16 cellular contexts compared by ENCODE assay signal in the genomic region with DNA sequence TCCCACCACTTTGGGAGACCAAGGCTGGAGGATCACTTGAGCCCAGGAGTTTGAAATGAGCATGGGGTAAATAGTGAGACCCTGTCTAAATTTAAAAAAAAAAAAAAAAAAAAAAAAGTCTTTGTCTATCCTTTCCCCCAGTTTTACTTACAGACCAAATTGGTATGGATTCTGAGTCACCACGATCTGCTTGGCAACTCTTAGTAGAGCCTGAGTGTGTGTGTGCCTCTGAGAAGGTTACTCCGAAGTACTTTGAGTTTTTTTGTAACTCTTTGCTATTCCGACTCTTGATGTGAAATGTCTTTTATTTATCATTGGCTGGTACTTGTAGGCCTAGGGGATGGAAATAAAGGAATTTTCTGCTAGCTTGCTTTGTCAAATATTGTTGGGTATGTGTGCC.
DNase-seq lines count a peak whose midpoint lies in the region; ATAC-seq, FAIRE-seq and TF ChIP-seq lines count a peak whose summit lies in the region.
"Had no signal": no experiment of that assay in that cellular context is flagged by ENCODE, and none has a peak within 500 bp of the region (broad histone marks: within the 10 kb centered on the region; RNA-seq: fewer than 3 reads in every experiment).

No MANE protein-coding gene starts in this region.

- H4K20me1 ChIP-seq in GM23338 (replicated peaks; ENCODE audit: insufficient read depth) (peaks cover 7% of the 10 kb centered on the region), astrocyte (ENCODE audit: insufficient read depth, low read length) (peaks cover 41% of the 10 kb centered on the region), fibroblast of lung (ENCODE audit: control insufficient read depth, extremely low read depth, insufficient read depth, low read length) (no peaks in the 10 kb centered on the region)

- no peaks in the 10 kb centered on the region for H3K9me2 ChIP-seq in GM23338 (ENCODE audit: insufficient read depth)

- peak overlapping the region; percentile 33; the same call in 1 of the 2 replicates for H3K27ac ChIP-seq in GM23338 (ENCODE audit: low read depth)
- H3K27ac ChIP-seq in astrocyte (ENCODE audit: low read depth, low read length) = no peak overlapping the region
- no peak overlapping the region for H3K27ac ChIP-seq in fibroblast of lung (ENCODE audit: insufficient read depth, low read length)
- H3K27ac ChIP-seq: PC-9 had no signal

- H3K4me3 Mint-ChIP-seq in GM23338 = no peak overlapping the region
- H3K4me3 Mint-ChIP-seq in astrocyte (ENCODE audit: unreplicated experiment) = no peak overlapping the region
- H3K4me3 Mint-ChIP-seq: CD4-positive, alpha-beta T cell had no signal

- no peak for FAIRE-seq in astrocyte (lab: Jason Lieb, UNC)
- FAIRE-seq: D721Med had no signal

- H3K4me3 ChIP-seq in GM23338 (no peak overlapping the region), astrocyte (ENCODE audit: insufficient read depth, low read depth, low read length) (no peak overlapping the region), fibroblast of lung (replicated peaks in 1 of 4; ENCODE audit: control extremely low read depth in 1 of 4, insufficient read depth in 1 of 4, low read depth in 3 of 4, low read length in 4 of 4) (no peak overlapping the region), skeletal muscle cell (ENCODE audit: low read depth, low read length) (no peak overlapping the region)
- H3K4me3 ChIP-seq: PC-9 had no signal

- no peak overlapping the region for H3K9ac ChIP-seq in astrocyte (ENCODE audit: low read length)
- no peak overlapping the region for H3K9ac ChIP-seq in fibroblast of lung (ENCODE audit: insufficient read depth, low read length)

- H2AFZ ChIP-seq in GM23338 (no peak overlapping the region), astrocyte (ENCODE audit: low read depth, low read length) (no peak overlapping the region), fibroblast of lung (ENCODE audit: low read length) (no peak overlapping the region)
- H2AFZ ChIP-seq: PC-9 had no signal

- no peak for TF ChIP-seq CTCF in GM23338 (conservative IDR thresholded peaks at IDR 0.05; ENCODE audit: low read depth in 2 of 2)
- no peak for TF ChIP-seq CTCF in astrocyte (IDR thresholded peaks at IDR 0.05; ENCODE audit: insufficient read depth, low read depth, low read length)
- no peak for TF ChIP-seq CTCF in fibroblast of lung (conservative IDR thresholded peaks at IDR 0.05 in 1 of 2, IDR thresholded peaks at IDR 0.05 in 1 of 2; ENCODE audit: low read depth in 1 of 2, low read length in 2 of 2)

- no peak for ATAC-seq in GM23338
- ATAC-seq in GM21529 (IDR thresholded peaks at IDR 0.05; ENCODE audit: unreplicated experiment) = no peak
- no peak for ATAC-seq in HG02763 (IDR thresholded peaks at IDR 0.05; ENCODE audit: unreplicated experiment)
- ATAC-seq in GM18519 (IDR thresholded peaks at IDR 0.05; ENCODE audit: low FRiP score, unreplicated experiment) = no peak

- H3K27me3 ChIP-seq in GM23338 (ENCODE audit: insufficient read depth) = no peaks in the 10 kb centered on the region
- H3K27me3 ChIP-seq in astrocyte (ENCODE audit: insufficient read depth, low read length) = no peaks in the 10 kb centered on the region
- no peaks in the 10 kb centered on the region for H3K27me3 ChIP-seq in fibroblast of lung (ENCODE audit: control insufficient read depth, insufficient read depth, low read length)

- H3K36me3 Mint-ChIP-seq in GM23338 (ENCODE audit: low read depth) (peaks cover 45% of the 10 kb centered on the region), astrocyte (ENCODE audit: low read depth, unreplicated experiment) (peaks cover 12% of the 10 kb centered on the region)

- H3K4me1 ChIP-seq in GM23338 (ENCODE audit: insufficient read depth) = no peaks in the 10 kb centered on the region
- H3K4me1 ChIP-seq in astrocyte (ENCODE audit: insufficient read depth, low read length) = peaks cover 6% of the 10 kb centered on the region
- no peaks in the 10 kb centered on the region for H3K4me1 ChIP-seq in fibroblast of lung (ENCODE audit: control insufficient read depth, extremely low read depth, insufficient read depth, low read length)

- H3K4me1 Mint-ChIP-seq in GM23338 (peaks cover 9% of the 10 kb centered on the region; the same call in 2 of the 3 replicates), astrocyte (ENCODE audit: low read depth, unreplicated experiment) (peaks cover 11% of the 10 kb centered on the region)

- H3F3A ChIP-seq in GM23338 (replicated peaks; ENCODE audit: low read depth) = 0 out of 2 replicates have a peak, but pooled peaks cover 4% of the 10 kb centered on the region

- peaks cover 8% of the 10 kb centered on the region for H3K27me3 Mint-ChIP-seq in GM23338 (ENCODE audit: insufficient read depth, low read depth, poor library complexity)
- H3K27me3 Mint-ChIP-seq in astrocyte (ENCODE audit: low read depth, unreplicated experiment) = no peaks in the 10 kb centered on the region
- H3K27me3 Mint-ChIP-seq: CD4-positive, alpha-beta T cell had no signal

- H3K27ac Mint-ChIP-seq in GM23338 = no peak overlapping the region
- H3K27ac Mint-ChIP-seq in astrocyte (ENCODE audit: unreplicated experiment) = no peak overlapping the region
- H3K27ac Mint-ChIP-seq: CD4-positive, alpha-beta T cell had no signal

- H3K4me2 ChIP-seq in GM23338 = no peak overlapping the region
- no peak overlapping the region for H3K4me2 ChIP-seq in astrocyte (ENCODE audit: low read length)
- no peak overlapping the region for H3K4me2 ChIP-seq in fibroblast of lung (ENCODE audit: extremely low read depth, insufficient read depth, low read length)
- H3K4me2 ChIP-seq: PC-9 had no signal

- H3K9me3 ChIP-seq in astrocyte (ENCODE audit: insufficient read depth, low read depth, low read length) (no peaks in the 10 kb centered on the region), fibroblast of lung (ENCODE audit: control insufficient read depth, insufficient read depth, low read depth, low read length) (no peaks in the 10 kb centered on the region)

- H3K36me3 ChIP-seq in GM23338 (ENCODE audit: insufficient read depth) (no peaks in the 10 kb centered on the region), astrocyte (ENCODE audit: insufficient read depth, low read length) (peaks cover 12% of the 10 kb centered on the region), fibroblast of lung (ENCODE audit: control insufficient read depth, insufficient read depth, low read length) (no peaks in the 10 kb centered on the region)

- no peak for DNase-seq in GM23338 (ENCODE audit: low spot score)
- DNase-seq in astrocyte (ENCODE audit: low read depth) = peak; percentile 49
- peak; percentile 52 to 60 for DNase-seq in fibroblast of lung (ENCODE audit: low read depth in 2 of 2)
- peak; percentile 5 for DNase-seq in skeletal muscle cell (ENCODE audit: low read depth)
- DNase-seq: CD4-positive, alpha-beta T cell; DND-41; KG1; NCI-H1092 treated with DMSO at 0.1 percent for 48 hours; NCI-H1694; NCI-H345; NCI-H69; PC-9 had no signal

- H3K9me3 Mint-ChIP-seq in GM23338 = no peaks in the 10 kb centered on the region
- H3K9me3 Mint-ChIP-seq in astrocyte (ENCODE audit: unreplicated experiment) = no peaks in the 10 kb centered on the region
- H3K9me3 Mint-ChIP-seq: CD4-positive, alpha-beta T cell had no signal

- H3K79me2 ChIP-seq in GM23338 (replicated peaks; ENCODE audit: insufficient read depth) (peaks cover 31% of the 10 kb centered on the region), astrocyte (ENCODE audit: insufficient read depth, low read length) (peaks cover 44% of the 10 kb centered on the region), fibroblast of lung (ENCODE audit: control insufficient read depth, insufficient read depth, low read length) (no peaks in the 10 kb centered on the region)

TF ChIP-seq in GM23338, 12 proteins besides CTCF, POLR2A, EP300 and RAD21 (continues in another document):
- TF ChIP-seq, protein P1, sequence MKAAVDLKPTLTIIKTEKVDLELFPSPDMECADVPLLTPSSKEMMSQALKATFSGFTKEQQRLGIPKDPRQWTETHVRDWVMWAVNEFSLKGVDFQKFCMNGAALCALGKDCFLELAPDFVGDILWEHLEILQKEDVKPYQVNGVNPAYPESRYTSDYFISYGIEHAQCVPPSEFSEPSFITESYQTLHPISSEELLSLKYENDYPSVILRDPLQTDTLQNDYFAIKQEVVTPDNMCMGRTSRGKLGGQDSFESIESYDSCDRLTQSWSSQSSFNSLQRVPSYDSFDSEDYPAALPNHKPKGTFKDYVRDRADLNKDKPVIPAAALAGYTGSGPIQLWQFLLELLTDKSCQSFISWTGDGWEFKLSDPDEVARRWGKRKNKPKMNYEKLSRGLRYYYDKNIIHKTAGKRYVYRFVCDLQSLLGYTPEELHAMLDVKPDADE (IDR thresholded peaks at IDR 0.05) = no peak
- no peak for TF ChIP-seq CREB1 (CRISPR knock-in tag; IDR thresholded peaks at IDR 0.05; ENCODE audit: low read depth)
- no peak for TF ChIP-seq EZH2 (IDR thresholded peaks at IDR 0.05; ENCODE audit: low read depth, unreplicated experiment)
- TF ChIP-seq, protein P2, sequence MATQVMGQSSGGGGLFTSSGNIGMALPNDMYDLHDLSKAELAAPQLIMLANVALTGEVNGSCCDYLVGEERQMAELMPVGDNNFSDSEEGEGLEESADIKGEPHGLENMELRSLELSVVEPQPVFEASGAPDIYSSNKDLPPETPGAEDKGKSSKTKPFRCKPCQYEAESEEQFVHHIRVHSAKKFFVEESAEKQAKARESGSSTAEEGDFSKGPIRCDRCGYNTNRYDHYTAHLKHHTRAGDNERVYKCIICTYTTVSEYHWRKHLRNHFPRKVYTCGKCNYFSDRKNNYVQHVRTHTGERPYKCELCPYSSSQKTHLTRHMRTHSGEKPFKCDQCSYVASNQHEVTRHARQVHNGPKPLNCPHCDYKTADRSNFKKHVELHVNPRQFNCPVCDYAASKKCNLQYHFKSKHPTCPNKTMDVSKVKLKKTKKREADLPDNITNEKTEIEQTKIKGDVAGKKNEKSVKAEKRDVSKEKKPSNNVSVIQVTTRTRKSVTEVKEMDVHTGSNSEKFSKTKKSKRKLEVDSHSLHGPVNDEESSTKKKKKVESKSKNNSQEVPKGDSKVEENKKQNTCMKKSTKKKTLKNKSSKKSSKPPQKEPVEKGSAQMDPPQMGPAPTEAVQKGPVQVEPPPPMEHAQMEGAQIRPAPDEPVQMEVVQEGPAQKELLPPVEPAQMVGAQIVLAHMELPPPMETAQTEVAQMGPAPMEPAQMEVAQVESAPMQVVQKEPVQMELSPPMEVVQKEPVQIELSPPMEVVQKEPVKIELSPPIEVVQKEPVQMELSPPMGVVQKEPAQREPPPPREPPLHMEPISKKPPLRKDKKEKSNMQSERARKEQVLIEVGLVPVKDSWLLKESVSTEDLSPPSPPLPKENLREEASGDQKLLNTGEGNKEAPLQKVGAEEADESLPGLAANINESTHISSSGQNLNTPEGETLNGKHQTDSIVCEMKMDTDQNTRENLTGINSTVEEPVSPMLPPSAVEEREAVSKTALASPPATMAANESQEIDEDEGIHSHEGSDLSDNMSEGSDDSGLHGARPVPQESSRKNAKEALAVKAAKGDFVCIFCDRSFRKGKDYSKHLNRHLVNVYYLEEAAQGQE (IDR thresholded peaks at IDR 0.05; ENCODE audit: unreplicated experiment) = no peak
- TF ChIP-seq STAT1 (IDR thresholded peaks at IDR 0.05; ENCODE audit: unreplicated experiment) = no peak
